In genomic region chr1:63792152-63792551, GRCh38 we compare ENCODE assay signal across 17 cellular contexts. TPM values are rescaled to one million over a fixed set of nuclear protein-coding genes. Genes with fewer than 3 reads are reported as not detected.
"Had no signal": no experiment of that assay in that cellular context is flagged by ENCODE, and none has a peak within 500 bp of the region (broad histone marks: within the 10 kb centered on the region; RNA-seq: fewer than 3 reads in every experiment).

No MANE protein-coding gene starts in this region.

- H3K9me3 Mint-ChIP-seq: activated CD4-positive, alpha-beta memory T cell treated with anti-CD3 and anti-CD28 coated beads for 36 hours; activated naive CD8-positive, alpha-beta T cell treated with anti-CD3 and anti-CD28 coated beads for 36 hours; effector memory CD8-positive, alpha-beta T cell; mesothelial cell of epicardium; naive thymus-derived CD8-positive, alpha-beta T cell; stimulated activated naive CD8-positive, alpha-beta T cell treated with anti-CD3 and anti-CD28 coated beads, Interleukin-15, Interleukin-2, amounts not matched to agents 100 ng/mL and 50 ng/mL, for 24 hours had no signal

- H3K36me3 Mint-ChIP-seq: activated CD4-positive, alpha-beta memory T cell treated with anti-CD3 and anti-CD28 coated beads for 36 hours; activated naive CD8-positive, alpha-beta T cell treated with anti-CD3 and anti-CD28 coated beads for 36 hours; naive thymus-derived CD8-positive, alpha-beta T cell had no signal

- DNase-seq: activated CD4-positive, alpha-beta memory T cell treated with anti-CD3 and anti-CD28 coated beads for 36 hours; activated CD4-positive, alpha-beta T cell treated with anti-CD3 and anti-CD28 coated beads for 48 hours; activated CD4-positive, CD25-positive, alpha-beta regulatory T cell; activated naive CD4-positive, alpha-beta T cell treated with Interleukin-2 at 50 U/mL for 16 hours; activated naive CD8-positive, alpha-beta T cell treated with anti-CD3 and anti-CD28 coated beads for 36 hours; activated T-cell treated with anti-CD3 and anti-CD28 coated beads, Interleukin-2, amount 50 U/mL, for 48 hours; colonic mucosa; dorsolateral prefrontal cortex; effector memory CD8-positive, alpha-beta T cell; naive thymus-derived CD8-positive, alpha-beta T cell; stimulated activated CD4-positive, alpha-beta T cell treated with anti-CD3 and anti-CD28 coated beads, Interleukin-12 subunit alpha, Interleukin-12 subunit beta, amount 100 ng/mL, for 4 hours; tibial artery had no signal

- ATAC-seq: effector memory CD8-positive, alpha-beta T cell; naive thymus-derived CD8-positive, alpha-beta T cell had no signal

- H3K27ac Mint-ChIP-seq: activated CD4-positive, alpha-beta memory T cell treated with anti-CD3 and anti-CD28 coated beads for 36 hours; activated naive CD8-positive, alpha-beta T cell treated with anti-CD3 and anti-CD28 coated beads for 36 hours; effector memory CD8-positive, alpha-beta T cell; naive thymus-derived CD8-positive, alpha-beta T cell; progenitor cell of endocrine pancreas; stimulated activated naive CD8-positive, alpha-beta T cell treated with anti-CD3 and anti-CD28 coated beads, Interleukin-15, Interleukin-2, amounts not matched to agents 100 ng/mL and 50 ng/mL, for 24 hours had no signal

- H3K27me3 ChIP-seq: colonic mucosa, dorsolateral prefrontal cortex, esophagus muscularis mucosa, tibial artery had no signal

- H3K27ac ChIP-seq: colonic mucosa, dorsolateral prefrontal cortex, esophagus muscularis mucosa, tibial artery had no signal

- H3K27me3 Mint-ChIP-seq: activated CD4-positive, alpha-beta memory T cell treated with anti-CD3 and anti-CD28 coated beads for 36 hours; progenitor cell of endocrine pancreas had no signal

- H3K36me3 ChIP-seq: colonic mucosa, esophagus muscularis mucosa, tibial artery had no signal

- H3K4me3 Mint-ChIP-seq: activated CD4-positive, alpha-beta memory T cell treated with anti-CD3 and anti-CD28 coated beads for 36 hours; activated naive CD8-positive, alpha-beta T cell treated with anti-CD3 and anti-CD28 coated beads for 36 hours; effector memory CD8-positive, alpha-beta T cell; mesothelial cell of epicardium; naive thymus-derived CD8-positive, alpha-beta T cell; stimulated activated naive CD8-positive, alpha-beta T cell treated with anti-CD3 and anti-CD28 coated beads, Interleukin-15, Interleukin-2, amounts not matched to agents 100 ng/mL and 50 ng/mL, for 24 hours had no signal

- H3K4me3 ChIP-seq: colonic mucosa, dorsolateral prefrontal cortex, esophagus muscularis mucosa, lung, tibial artery had no signal

- H3K9me3 ChIP-seq: colonic mucosa, esophagus muscularis mucosa, tibial artery had no signal

- H3K4me1 ChIP-seq: colonic mucosa had no signal

- H3K4me1 Mint-ChIP-seq: activated naive CD8-positive, alpha-beta T cell treated with anti-CD3 and anti-CD28 coated beads for 36 hours had no signal

RNA-seq across cellular contexts. Expression of gene ROR1, which starts 18.3 kb away (rescaled TPM):
- total RNA-seq: activated naive CD8-positive, alpha-beta T cell treated with anti-CD3 and anti-CD28 coated beads for 36 hours had no signal
- polyA plus RNA-seq: naive thymus-derived CD8-positive, alpha-beta T cell had no signal
